20 cellular contexts compared by ENCODE assay signal in genomic region chr12:24565300-24565699, GRCh38.
DNase-seq lines count a peak whose midpoint lies in the region; ATAC-seq and TF ChIP-seq lines count a peak whose summit lies in the region.
"Had no signal": no experiment of that assay in that cellular context is flagged by ENCODE, and none has a peak within 500 bp of the region (broad histone marks: within the 10 kb centered on the region; RNA-seq: fewer than 3 reads in every experiment).

No MANE protein-coding gene starts in this region.

- H3K14ac ChIP-seq in trophoblast cell (ENCODE audit: low read length), result no peak overlapping the region

- H3K4me1 Mint-ChIP-seq in activated CD4-positive, alpha-beta memory T cell treated with anti-CD3 and anti-CD28 coated beads, Interleukin-2, amount 10 ng/mL, durations not matched to agents 7 days and 5 days, result peaks cover 22% of the 10 kb centered on the region

- no peak overlapping the region for H3K4me3 Mint-ChIP-seq in activated CD4-positive, alpha-beta memory T cell treated with anti-CD3 and anti-CD28 coated beads, Interleukin-2, amount 10 ng/mL, durations not matched to agents 7 days and 5 days
- H3K4me3 Mint-ChIP-seq: HFFc6 had no signal

- H4K91ac ChIP-seq in trophoblast cell (ENCODE audit: low read depth, low read length), result no peak overlapping the region

- CTCF ChIA-PET in activated CD4-positive, alpha-beta memory T cell treated with anti-CD3 and anti-CD28 coated beads, Interleukin-2, amount 10 ng/mL, durations not matched to agents 7 days and 5 days (lab: Charles Lee), result no interaction called here

- no peaks in the 10 kb centered on the region for H3K36me3 Mint-ChIP-seq in activated CD4-positive, alpha-beta memory T cell treated with anti-CD3 and anti-CD28 coated beads, Interleukin-2, amount 10 ng/mL, durations not matched to agents 7 days and 5 days (ENCODE audit: low read depth)

- no peaks in the 10 kb centered on the region for H3K36me3 ChIP-seq in trophoblast cell (ENCODE audit: control insufficient read depth in 1 of 2, insufficient read depth in 2 of 2, low read length in 2 of 2)
- H3K36me3 ChIP-seq: BLaER1 had no signal

- H2BK120ac ChIP-seq in trophoblast cell (ENCODE audit: insufficient read depth, low read length, poor library complexity), result no peak overlapping the region

- H3K18ac ChIP-seq in trophoblast cell (ENCODE audit: low read length), result no peak overlapping the region

- no CpG with 5 or more reads among the region's 5 CpGs for WGBS in trophoblast cell (ENCODE audit: extremely low coverage, insufficient coverage, insufficient read length)

- peaks cover 56% of the 10 kb centered on the region for H3K27me3 Mint-ChIP-seq in activated CD4-positive, alpha-beta memory T cell treated with anti-CD3 and anti-CD28 coated beads, Interleukin-2, amount 10 ng/mL, durations not matched to agents 7 days and 5 days

- H2AK5ac ChIP-seq in trophoblast cell (ENCODE audit: low read length), result no peak overlapping the region

- DNase-seq in DMS 273 (lab: John Stamatoyannopoulos, UW; ENCODE audit: unreplicated experiment) (peak; percentile 4), DMS 273 treated with DMSO at 0.1 percent for 48 hours (lab: John Stamatoyannopoulos, UW) (no peak), NCI-H82 (lab: John Stamatoyannopoulos, UW) (peak; percentile 98), choroid plexus epithelial cell (ENCODE audit: low read depth) (peak; percentile 7), trophoblast cell (no peak)
- DNase-seq in activated CD4-positive, alpha-beta T cell treated with anti-CD3 and anti-CD28 coated beads, Interleukin-2, amount 50 U/mL, for 48 hours, result no peak
- no peak for DNase-seq in activated CD4-positive, alpha-beta memory T cell treated with anti-CD3 and anti-CD28 coated beads, Interleukin-2, amount 10 ng/mL, durations not matched to agents 7 days and 5 days
- DNase-seq: CD8-positive, alpha-beta memory T cell; DMS153; HFFc6; NCI-H1417 treated with DMSO at 0.1 percent for 48 hours; NCI-H2029; NCI-H2227 treated with DMSO at 0.1 percent for 48 hours; NCI-H526 treated with DMSO at 0.1 percent for 48 hours; Right ventricle myocardium superior; SK-N-SH had no signal

- H2AFZ ChIP-seq in trophoblast cell (ENCODE audit: insufficient read depth, low read length, poor library complexity), result no peak overlapping the region

- H3K9ac ChIP-seq in trophoblast cell (ENCODE audit: low read length), result peak overlapping the region; percentile 36
- H3K9ac ChIP-seq: BLaER1, SK-N-SH had no signal

- no peak overlapping the region for H3K23ac ChIP-seq in trophoblast cell (ENCODE audit: low read length)

- no peak for ATAC-seq in GM18502 (IDR thresholded peaks at IDR 0.05; ENCODE audit: poor library complexity, unreplicated experiment)
- ATAC-seq: Panc1 had no signal

- peaks cover 4% of the 10 kb centered on the region for H3K79me2 ChIP-seq in trophoblast cell (ENCODE audit: control insufficient read depth, insufficient read depth, low read length, poor library complexity)

- TF ChIP-seq CTCF in choroid plexus epithelial cell (conservative IDR thresholded peaks at IDR 0.05; ENCODE audit: low read depth, low read length), result no peak

- POLR2A ChIA-PET in activated CD4-positive, alpha-beta memory T cell treated with anti-CD3 and anti-CD28 coated beads, Interleukin-2, amount 10 ng/mL, durations not matched to agents 7 days and 5 days (lab: Charles Lee), result no interaction called here

- H3K9me3 ChIP-seq in trophoblast cell (ENCODE audit: insufficient read depth, low read depth, low read length), result peaks cover 1% of the 10 kb centered on the region
- H3K9me3 ChIP-seq: BLaER1, SK-N-SH had no signal

- H3K4me1 ChIP-seq in trophoblast cell (ENCODE audit: control insufficient read depth in 1 of 2, insufficient read depth in 2 of 2, low read length in 2 of 2), result peaks cover 0 to 5% of the 10 kb centered on the region in 2 experiments

- no peaks in the 10 kb centered on the region for H3K27me3 ChIP-seq in trophoblast cell (ENCODE audit: insufficient read depth, low read length)

- H3K27ac ChIP-seq in trophoblast cell (ENCODE audit: low read depth, low read length), result no peak overlapping the region
- H3K27ac ChIP-seq: 22Rv1, BLaER1 had no signal

- H3K9me3 Mint-ChIP-seq in activated CD4-positive, alpha-beta memory T cell treated with anti-CD3 and anti-CD28 coated beads, Interleukin-2, amount 10 ng/mL, durations not matched to agents 7 days and 5 days, result no peaks in the 10 kb centered on the region
- H3K9me3 Mint-ChIP-seq: CD8-positive, alpha-beta memory T cell; HFFc6 had no signal

- no peak overlapping the region for H3K4ac ChIP-seq in trophoblast cell (ENCODE audit: low read depth, low read length)

- H3K4me2 ChIP-seq in trophoblast cell (ENCODE audit: low read length), result no peak overlapping the region
- H3K4me2 ChIP-seq: BLaER1, SK-N-SH had no signal

- no peak overlapping the region for H4K8ac ChIP-seq in trophoblast cell (ENCODE audit: low read depth, low read length)

- no peak overlapping the region for H3K4me3 ChIP-seq in choroid plexus epithelial cell (ENCODE audit: low read depth, low read length)
- H3K4me3 ChIP-seq in trophoblast cell (ENCODE audit: low read depth, low read length), result no peak overlapping the region
- H3K4me3 ChIP-seq: BLaER1 had no signal

- H2BK5ac ChIP-seq in trophoblast cell (ENCODE audit: low read depth, low read length, poor library complexity), result no peak overlapping the region

- H3K27ac Mint-ChIP-seq in activated CD4-positive, alpha-beta memory T cell treated with anti-CD3 and anti-CD28 coated beads, Interleukin-2, amount 10 ng/mL, durations not matched to agents 7 days and 5 days, result no peak overlapping the region
- H3K27ac Mint-ChIP-seq: CD8-positive, alpha-beta memory T cell; HFFc6 had no signal

- H2BK12ac ChIP-seq in trophoblast cell (ENCODE audit: low read length), result no peak overlapping the region

- H3K79me1 ChIP-seq in trophoblast cell (ENCODE audit: low read length), result peaks cover 11% of the 10 kb centered on the region

- H4K12ac ChIP-seq in trophoblast cell (ENCODE audit: low read depth, low read length), result no peak overlapping the region

Comparison
In these comparisons a context has a peak if more than half of its experiments do, and no peak if none do; other contexts are left out.
1. DNase-seq: peak in DMS 273 (single experiment), NCI-H82 (single experiment) and choroid plexus epithelial cell (single experiment); none in DMS 273 treated with DMSO at 0.1 percent for 48 hours (single experiment), trophoblast cell (0 of 2), activated CD4-positive, alpha-beta T cell treated with anti-CD3 and anti-CD28 coated beads, Interleukin-2, amount 50 U/mL, for 48 hours (0 of 2) and activated CD4-positive, alpha-beta memory T cell treated with anti-CD3 and anti-CD28 coated beads, Interleukin-2, amount 10 ng/mL, durations not matched to agents 7 days and 5 days (single experiment).